Comparison of ENCODE assay signal across 21 cellular contexts in genomic region chr9:21672140-21672539, GRCh38.
DNase-seq lines count a peak whose midpoint lies in the region; ATAC-seq, FAIRE-seq and TF ChIP-seq lines count a peak whose summit lies in the region.
"Had no signal": no experiment of that assay in that cellular context is flagged by ENCODE, and none has a peak within 500 bp of the region (broad histone marks: within the 10 kb centered on the region; RNA-seq: fewer than 3 reads in every experiment).

No MANE protein-coding gene starts in this region.

- intact Hi-C loops in posterior cingulate gyrus (cut with DNase I) = no loop called here

- H3K9me3 ChIP-seq in H1 (ENCODE audit: insufficient read depth in 2 of 2, low read depth in 1 of 2, low read length in 1 of 2) (no peaks in the 10 kb centered on the region), mesenchymal stem cell (ENCODE audit: control insufficient read depth, low read length) (no peaks in the 10 kb centered on the region)
- H3K9me3 ChIP-seq: Caco-2, MG63 had no signal

- TF ChIP-seq CTCF in H1 (IDR thresholded peaks at IDR 0.05; ENCODE audit: control extremely low read depth in 1 of 3, insufficient read depth in 1 of 3, low read depth in 1 of 3, low read length in 3 of 3) = no peak

- H3K23me2 ChIP-seq in H1 (ENCODE audit: low read depth, low read length) = no peaks in the 10 kb centered on the region

- H4K91ac ChIP-seq in H1 (replicated peaks; ENCODE audit: insufficient read length, low read length) (no peak overlapping the region), mesenchymal stem cell (ENCODE audit: low read length) (no peak overlapping the region)

- FAIRE-seq in H1 (lab: Jason Lieb, UNC) = peak; percentile 58
- FAIRE-seq: GM12891 had no signal

- H3K27ac ChIP-seq in ACC112 (ENCODE audit: low read depth, low read length) = peak overlapping the region; percentile 7; the same call in 1 of the 2 replicates
- no peak overlapping the region for H3K27ac ChIP-seq in H1 (ENCODE audit: low read depth, low read length)
- no peak overlapping the region for H3K27ac ChIP-seq in mesenchymal stem cell (ENCODE audit: low read length, poor library complexity, severe bottlenecking)

- no peak overlapping the region for H3K56ac ChIP-seq in H1 (replicated peaks; ENCODE audit: insufficient read length, low read depth, low read length)

- H2BK20ac ChIP-seq in H1 (ENCODE audit: low read length) = no peak overlapping the region

- no peak for ATAC-seq in GM19023 (IDR thresholded peaks at IDR 0.05; ENCODE audit: unreplicated experiment)
- ATAC-seq: SK-N-SH treated with all-trans-retinoic acid at 6 μM for 48 hours had no signal

- H4K5ac ChIP-seq in H1 (ENCODE audit: insufficient read length, low read depth, low read length) = no peak overlapping the region

- DNase-seq in H7 (peak; percentile 16), H1 (ENCODE audit: low read depth in 1 of 2, low spot score in 2 of 2) (no peak), mesenchymal stem cell (no peak), cerebellar cortex (ENCODE audit: low spot score) (no peak), posterior cingulate gyrus (no peak), NCI-H1417 treated with DMSO at 0.1 percent for 48 hours (lab: John Stamatoyannopoulos, UW) (no peak)
- DNase-seq: Caco-2; CD4-positive, CD25-positive, alpha-beta regulatory T cell; DMS153; Kasumi-1; MG63; NCI-H1417; NCI-H187 treated with DMSO at 0.1 percent for 48 hours; NCI-H2107; NCI-H2227 treated with DMSO at 0.1 percent for 48 hours; NCI-H510A; NCI-H748 treated with DMSO at 0.1 percent for 48 hours had no signal

- no peak overlapping the region for H3K4me2 ChIP-seq in H1 (ENCODE audit: insufficient read depth in 1 of 2, low read depth in 2 of 2, low read length in 2 of 2)
- no peak overlapping the region for H3K4me2 ChIP-seq in mesenchymal stem cell (ENCODE audit: low read length, poor library complexity, severe bottlenecking)

- H2BK120ac ChIP-seq in H1 (replicated peaks; ENCODE audit: low read depth, low read length) (no peak overlapping the region), mesenchymal stem cell (ENCODE audit: low read depth, low read length) (no peak overlapping the region)

- H2BK12ac ChIP-seq in H1 (ENCODE audit: low read depth, low read length) (no peak overlapping the region), mesenchymal stem cell (ENCODE audit: low read length in 2 of 2) (no peak overlapping the region)

- no peak for TF ChIP-seq POLR2A in H1 (IDR thresholded peaks at IDR 0.05; ENCODE audit: control extremely low read depth in 1 of 2, low read depth in 2 of 2, low read length in 2 of 2)

- peak overlapping the region; percentile 19 for H2AFZ ChIP-seq in ACC112 (ENCODE audit: low read length, unreplicated experiment)
- no peak overlapping the region for H2AFZ ChIP-seq in H1 (ENCODE audit: low read length)
- H2AFZ ChIP-seq in mesenchymal stem cell (ENCODE audit: low read depth, low read length) = no peak overlapping the region

- H3K36me3 ChIP-seq in ACC112 (ENCODE audit: insufficient read depth, low read length) = no peaks in the 10 kb centered on the region
- H3K36me3 ChIP-seq in H7 (replicated peaks; ENCODE audit: control insufficient read depth, insufficient read depth, low read length) = no peaks in the 10 kb centered on the region
- no peaks in the 10 kb centered on the region for H3K36me3 ChIP-seq in H1 (ENCODE audit: control insufficient read depth in 2 of 4, insufficient read depth in 4 of 4, low read length in 3 of 4)
- H3K36me3 ChIP-seq in mesenchymal stem cell (ENCODE audit: control insufficient read depth in 1 of 2, insufficient read depth in 2 of 2, low read depth in 1 of 2, low read length in 2 of 2) = no peaks in the 10 kb centered on the region
- H3K36me3 ChIP-seq: MG63 had no signal

- TF ChIP-seq RAD21 in H1 (IDR thresholded peaks at IDR 0.05 in 1 of 2, conservative IDR thresholded peaks at IDR 0.05 in 1 of 2; ENCODE audit: low read depth in 2 of 2, low read length in 2 of 2) = no peak

- CTCF ChIA-PET in H1 (lab: Charles Lee; ENCODE audit: partially characterized antibody) = interaction anchor here (1.5 kb wide), 1 partner anchor 206 kb away, joined by 4 read pairs; no protein-coding TSS in a partner anchor

- H3K9ac ChIP-seq in H1 (replicated peaks in 1 of 4; ENCODE audit: extremely low read depth in 1 of 4, low read depth in 3 of 4, low read length in 3 of 4) (no peak overlapping the region), mesenchymal stem cell (ENCODE audit: low read length) (peak overlapping the region; percentile 34)

- H3K14ac ChIP-seq in H1 (ENCODE audit: insufficient read length) = no peak overlapping the region
- H3K14ac ChIP-seq in mesenchymal stem cell (ENCODE audit: low read length in 2 of 2) = no peak overlapping the region

- no peak for TF ChIP-seq EP300 in H1 (IDR thresholded peaks at IDR 0.05; ENCODE audit: borderline replicate concordance in 1 of 2, low read depth in 2 of 2, low read length in 2 of 2)

- H3K4me3 ChIP-seq in ACC112 (ENCODE audit: low read depth, low read length) = no peak overlapping the region
- no peak overlapping the region for H3K4me3 ChIP-seq in H7 (ENCODE audit: insufficient read depth, low read depth, low read length)
- H3K4me3 ChIP-seq in H1 (ENCODE audit: extremely low read depth in 1 of 4, insufficient read depth in 2 of 4, low read depth in 3 of 4, low read length in 4 of 4) = no peak overlapping the region
- H3K4me3 ChIP-seq in mesenchymal stem cell (ENCODE audit: insufficient read depth in 1 of 2, low read depth in 1 of 2, low read length in 2 of 2) = peak overlapping the region in 1 of 2 experiments; percentile 58
- H3K4me3 ChIP-seq: MG63 had no signal

- H3K79me2 ChIP-seq in ACC112 (ENCODE audit: control insufficient read depth, insufficient read depth, low read length, unreplicated experiment) = no peaks in the 10 kb centered on the region
- H3K79me2 ChIP-seq in H1 (ENCODE audit: control insufficient read depth in 1 of 2, insufficient read depth in 2 of 2, low read length in 2 of 2) = no peaks in the 10 kb centered on the region

- H3K79me1 ChIP-seq in H1 (ENCODE audit: low read depth, low read length) (no peaks in the 10 kb centered on the region), mesenchymal stem cell (replicated peaks; ENCODE audit: low read length, poor library complexity, severe bottlenecking) (no peaks in the 10 kb centered on the region)

- POLR2A ChIA-PET in H1 (lab: Charles Lee; ENCODE audit: partially characterized antibody) = interaction anchor here (1.3 kb wide), 1 partner anchor 18 kb away, joined by 3 read pairs; no protein-coding TSS in a partner anchor

- no peak overlapping the region for H3K4ac ChIP-seq in H1 (replicated peaks; ENCODE audit: insufficient read length, low read depth, low read length)
- H3K4ac ChIP-seq in mesenchymal stem cell (ENCODE audit: low read depth in 1 of 2, low read length in 2 of 2) = no peak overlapping the region

- no peaks in the 10 kb centered on the region for H3K27me3 ChIP-seq in ACC112 (ENCODE audit: insufficient read depth, low read length)
- H3K27me3 ChIP-seq in H7 (ENCODE audit: control insufficient read depth, insufficient read depth, low read length) = no peaks in the 10 kb centered on the region
- no peaks in the 10 kb centered on the region for H3K27me3 ChIP-seq in H1 (replicated peaks in 1 of 4; ENCODE audit: control insufficient read depth in 3 of 4, extremely low read depth in 1 of 4, insufficient read depth in 3 of 4, low read length in 3 of 4)
- no peaks in the 10 kb centered on the region for H3K27me3 ChIP-seq in mesenchymal stem cell (ENCODE audit: control insufficient read depth in 1 of 2, insufficient read depth in 1 of 2, low read length in 2 of 2)
- H3K27me3 ChIP-seq: MG63 had no signal

- H3K18ac ChIP-seq in H1 (ENCODE audit: extremely low read depth, low read length) = no peak overlapping the region
- no peak overlapping the region for H3K18ac ChIP-seq in mesenchymal stem cell (ENCODE audit: low read depth in 1 of 2, low read length in 2 of 2)

- H2AK5ac ChIP-seq in H1 (ENCODE audit: low read depth, low read length) (no peak overlapping the region), mesenchymal stem cell (ENCODE audit: low read length, severe bottlenecking) (no peak overlapping the region)

- H3K4me1 ChIP-seq in ACC112 (ENCODE audit: control insufficient read depth, insufficient read depth, low read length, unreplicated experiment) = peaks cover 54% of the 10 kb centered on the region
- no peaks in the 10 kb centered on the region; a peak in 1 of 7 replicates for H3K4me1 ChIP-seq in H1 (replicated peaks in 1 of 4; ENCODE audit: control insufficient read depth in 3 of 4, insufficient read depth in 4 of 4, low read length in 3 of 4)
- no peaks in the 10 kb centered on the region for H3K4me1 ChIP-seq in mesenchymal stem cell (ENCODE audit: control insufficient read depth, insufficient read depth, low read depth, low read length)
- H3K4me1 ChIP-seq: Caco-2 had no signal

- H3K23ac ChIP-seq in H1 (ENCODE audit: insufficient read length) = no peak overlapping the region
- H3K23ac ChIP-seq in mesenchymal stem cell (ENCODE audit: low read length in 2 of 2) = no peak overlapping the region

- H4K20me1 ChIP-seq in H1 (replicated peaks in 1 of 2; ENCODE audit: control insufficient read depth in 1 of 2, insufficient read depth in 2 of 2, low read length in 2 of 2) = no peaks in the 10 kb centered on the region

- WGBS in H1 (ENCODE audit: extremely low coverage in 1 of 2, insufficient coverage in 1 of 2, insufficient read length in 1 of 2, insufficient replicate concordance in 2 of 2, low coverage in 1 of 2, low lambda C conversion rate in 2 of 2, missing lambda C conversion rate in 1 of 2), 2 experiments = 53% methylated on average over 4 of the region's 4 CpGs; no CpG with 5 or more reads in 1 of the 2 experiments
- WGBS in mesenchymal stem cell = 97% methylated on average over 1 of the region's 4 CpGs

- H2BK15ac ChIP-seq in H1 (ENCODE audit: low read length) (no peak overlapping the region), mesenchymal stem cell (ENCODE audit: low read depth, poor library complexity, severe bottlenecking) (no peak overlapping the region)

- no peak overlapping the region for H4K8ac ChIP-seq in H1 (ENCODE audit: extremely low read depth, insufficient read depth, low read length)
- no peak overlapping the region for H4K8ac ChIP-seq in mesenchymal stem cell (ENCODE audit: low read length)

- H2BK5ac ChIP-seq in H1 (ENCODE audit: low read depth, low read length) (no peak overlapping the region), mesenchymal stem cell (ENCODE audit: low read depth, low read length, poor library complexity, severe bottlenecking) (no peak overlapping the region)

TF ChIP-seq in H1, 55 proteins besides CTCF, POLR2A, EP300 and RAD21:
- no peak for TF ChIP-seq TAF7 (optimal IDR thresholded peaks at IDR 0.05; ENCODE audit: borderline replicate concordance, low read depth, low read length)
- TF ChIP-seq CREB1 (IDR thresholded peaks at IDR 0.05) = no peak
- TF ChIP-seq MAFK (IDR thresholded peaks at IDR 0.05; ENCODE audit: low read depth, low read length) = no peak
